16 cellular contexts compared by ENCODE assay signal in genomic region chr19:38023245-38023644, GRCh38.
DNase-seq lines count a peak whose midpoint lies in the region; ATAC-seq and TF ChIP-seq lines count a peak whose summit lies in the region.
"Had no signal": no experiment of that assay in that cellular context is flagged by ENCODE, and none has a peak within 500 bp of the region (broad histone marks: within the 10 kb centered on the region; RNA-seq: fewer than 3 reads in every experiment).

No MANE protein-coding gene starts in this region.

- no peak for TF ChIP-seq CTCF in dorsolateral prefrontal cortex (IDR thresholded peaks at IDR 0.05 in 54 of 56, conservative IDR thresholded peaks at IDR 0.05 in 2 of 56; ENCODE audit: low read depth in 1 of 56, partially characterized antibody in 56 of 56)
- TF ChIP-seq CTCF in neural progenitor cell (IDR thresholded peaks at IDR 0.05) = no peak

- peak; percentile 52 for DNase-seq in MV-4-11 (lab: John Stamatoyannopoulos, UW)
- no peak for DNase-seq in dorsolateral prefrontal cortex
- DNase-seq in neural progenitor cell (ENCODE audit: low spot score) = no peak
- DNase-seq in natural killer cell treated with Interleukin-12 subunit alpha and Interleukin-12 subunit beta and Interleukin-15 and Interleukin-18, amount 100 ng/mL, for 72 hours (ENCODE audit: low spot score) = no peak
- DNase-seq in activated CD8-positive, alpha-beta memory T cell treated with anti-CD3 and anti-CD28 coated beads, Interleukin-2, amount 50 U/mL, for 4 hours = no peak
- DNase-seq in middle frontal gyrus (ENCODE audit: extremely low spot score, low spot score) = no peak
- DNase-seq: activated CD4-positive, alpha-beta T cell treated with anti-CD3 and anti-CD28 coated beads for 1 hour; activated T-cell treated with anti-CD3 and anti-CD28 coated beads, Interleukin-2, amount 50 U/mL, for 72 hours; BE2C; GDM1; immature natural killer cell; naive thymus-derived CD8-positive, alpha-beta T cell; NCI-H1092; stimulated activated CD4-positive, alpha-beta T cell treated with anti-CD3 and anti-CD28 coated beads, Interleukin-12 subunit alpha, Interleukin-12 subunit beta, amount 100 ng/mL, for 4 hours had no signal

- no peak overlapping the region for H3K4me3 Mint-ChIP-seq in neural progenitor cell
- no peak overlapping the region for H3K4me3 Mint-ChIP-seq in natural killer cell treated with Interleukin-12 subunit alpha and Interleukin-12 subunit beta and Interleukin-15 and Interleukin-18, amount 100 ng/mL, for 72 hours
- H3K4me3 Mint-ChIP-seq: activated T-cell treated with anti-CD3 and anti-CD28 coated beads, Interleukin-2, amount 50 U/mL, for 72 hours; immature natural killer cell; naive thymus-derived CD8-positive, alpha-beta T cell had no signal

- H3K4me3 ChIP-seq in BLaER1 treated with 17β-estradiol and CSF1 and Interleukin-3, amounts not matched to agents 10 nM and 100 nM = peak overlapping the region in 3 of 10 experiments; percentile 11 to 37 (median 27); a peak in 3 of 20 replicates
- no peak overlapping the region for H3K4me3 ChIP-seq in dorsolateral prefrontal cortex
- H3K4me3 ChIP-seq in neural progenitor cell = no peak overlapping the region

- peaks cover 13% of the 10 kb centered on the region for H3F3A ChIP-seq in neural progenitor cell (ENCODE audit: low read depth)

- H3K27ac ChIP-seq in BLaER1 treated with 17β-estradiol and CSF1 and Interleukin-3, amounts not matched to agents 10 nM and 100 nM = peak overlapping the region in 10 of 11 experiments; percentile 57 to 88 (median 84); a peak in 19 of 22 replicates
- H3K27ac ChIP-seq in dorsolateral prefrontal cortex (peak overlapping the region in 39 of 59 donors; percentile 14 to 78 (median 47)), neural progenitor cell (peak overlapping the region; percentile 54)

- peak overlapping the region; percentile 81 for H3K27ac Mint-ChIP-seq in neural progenitor cell
- H3K27ac Mint-ChIP-seq in natural killer cell treated with Interleukin-12 subunit alpha and Interleukin-12 subunit beta and Interleukin-15 and Interleukin-18, amount 100 ng/mL, for 72 hours = peak overlapping the region in 1 of 2 donors; percentile 64
- H3K27ac Mint-ChIP-seq: activated T-cell treated with anti-CD3 and anti-CD28 coated beads, Interleukin-2, amount 50 U/mL, for 72 hours; immature natural killer cell had no signal

- no peaks in the 10 kb centered on the region for H3K27me3 Mint-ChIP-seq in neural progenitor cell (ENCODE audit: insufficient read depth, low read depth)
- H3K27me3 Mint-ChIP-seq in natural killer cell treated with Interleukin-12 subunit alpha and Interleukin-12 subunit beta and Interleukin-15 and Interleukin-18, amount 100 ng/mL, for 72 hours = no peaks in the 10 kb centered on the region
- H3K27me3 Mint-ChIP-seq: naive thymus-derived CD8-positive, alpha-beta T cell had no signal

- no peak for ATAC-seq in natural killer cell treated with Interleukin-12 subunit alpha and Interleukin-12 subunit beta and Interleukin-15 and Interleukin-18, amount 100 ng/mL, for 72 hours
- no peak for ATAC-seq in HG02981 (IDR thresholded peaks at IDR 0.05; ENCODE audit: unreplicated experiment)
- ATAC-seq: activated T-cell treated with anti-CD3 and anti-CD28 coated beads, Interleukin-2, amount 50 U/mL, for 72 hours; naive thymus-derived CD8-positive, alpha-beta T cell had no signal

- peaks cover 31% of the 10 kb centered on the region for H3K4me1 Mint-ChIP-seq in neural progenitor cell
- peaks cover 10 to 26% of the 10 kb centered on the region in 2 donors for H3K4me1 Mint-ChIP-seq in natural killer cell treated with Interleukin-12 subunit alpha and Interleukin-12 subunit beta and Interleukin-15 and Interleukin-18, amount 100 ng/mL, for 72 hours (ENCODE audit: low read depth in 2 of 2)

- no peak overlapping the region for H2AFZ ChIP-seq in neural progenitor cell (replicated peaks)

- H3K4me2 ChIP-seq in BLaER1 treated with 17β-estradiol and CSF1 and Interleukin-3, amounts not matched to agents 10 nM and 100 nM = peak overlapping the region; percentile 72 to 93 (median 84)
- no peak overlapping the region for H3K4me2 ChIP-seq in neural progenitor cell

- H3K36me3 ChIP-seq in BLaER1 treated with 17β-estradiol and CSF1 and Interleukin-3, amounts not matched to agents 10 nM and 100 nM = 0 out of 22 replicates have a peak, but pooled peaks cover 0 to 3% (median 0%) of the 10 kb centered on the region in 11 experiments
- no peaks in the 10 kb centered on the region for H3K36me3 ChIP-seq in neural progenitor cell
- H3K36me3 ChIP-seq: BE2C had no signal

- H3K27me3 ChIP-seq in BLaER1 treated with 17β-estradiol and CSF1 and Interleukin-3, amounts not matched to agents 10 nM and 100 nM = no peaks in the 10 kb centered on the region
- no peaks in the 10 kb centered on the region for H3K27me3 ChIP-seq in dorsolateral prefrontal cortex
- H3K27me3 ChIP-seq in neural progenitor cell = no peaks in the 10 kb centered on the region
- H3K27me3 ChIP-seq: BE2C had no signal

- peak overlapping the region in 10 of 11 experiments; percentile 44 to 77 (median 67); a peak in 20 of 22 replicates for H3K9ac ChIP-seq in BLaER1 treated with 17β-estradiol and CSF1 and Interleukin-3, amounts not matched to agents 10 nM and 100 nM
- H3K9ac ChIP-seq in neural progenitor cell = no peak overlapping the region

- no peaks in the 10 kb centered on the region for H3K9me3 Mint-ChIP-seq in neural progenitor cell
- H3K9me3 Mint-ChIP-seq in natural killer cell treated with Interleukin-12 subunit alpha and Interleukin-12 subunit beta and Interleukin-15 and Interleukin-18, amount 100 ng/mL, for 72 hours = no peaks in the 10 kb centered on the region
- H3K9me3 Mint-ChIP-seq: activated T-cell treated with anti-CD3 and anti-CD28 coated beads, Interleukin-2, amount 50 U/mL, for 72 hours; immature natural killer cell; naive thymus-derived CD8-positive, alpha-beta T cell had no signal

- no peaks in the 10 kb centered on the region for H3K9me3 ChIP-seq in BLaER1 treated with 17β-estradiol and CSF1 and Interleukin-3, amounts not matched to agents 10 nM and 100 nM (replicated peaks in 1 of 11)
- H3K9me3 ChIP-seq in neural progenitor cell (ENCODE audit: low read depth) = no peaks in the 10 kb centered on the region
- H3K9me3 ChIP-seq: BE2C had no signal

- intact Hi-C loops in dorsolateral prefrontal cortex (cut with DNase I) = no loop called here

- no peaks in the 10 kb centered on the region for H4K20me1 ChIP-seq in BLaER1 treated with 17β-estradiol and CSF1 and Interleukin-3, amounts not matched to agents 10 nM and 100 nM
- peaks cover 52% of the 10 kb centered on the region for H4K20me1 ChIP-seq in neural progenitor cell (ENCODE audit: low read depth)

- H3K4me1 ChIP-seq in BLaER1 treated with 17β-estradiol and CSF1 and Interleukin-3, amounts not matched to agents 10 nM and 100 nM = peaks cover 80 to 89% (median 85%) of the 10 kb centered on the region in 10 experiments
- H3K4me1 ChIP-seq in neural progenitor cell = peaks cover 11% of the 10 kb centered on the region
- H3K4me1 ChIP-seq: BE2C had no signal

- no peaks in the 10 kb centered on the region for H3K36me3 Mint-ChIP-seq in neural progenitor cell
- H3K36me3 Mint-ChIP-seq in natural killer cell treated with Interleukin-12 subunit alpha and Interleukin-12 subunit beta and Interleukin-15 and Interleukin-18, amount 100 ng/mL, for 72 hours = no peaks in the 10 kb centered on the region
- H3K36me3 Mint-ChIP-seq: immature natural killer cell had no signal

- peaks cover 53% of the 10 kb centered on the region for H3K79me2 ChIP-seq in neural progenitor cell (ENCODE audit: low read depth)
